In the genomic region with DNA sequence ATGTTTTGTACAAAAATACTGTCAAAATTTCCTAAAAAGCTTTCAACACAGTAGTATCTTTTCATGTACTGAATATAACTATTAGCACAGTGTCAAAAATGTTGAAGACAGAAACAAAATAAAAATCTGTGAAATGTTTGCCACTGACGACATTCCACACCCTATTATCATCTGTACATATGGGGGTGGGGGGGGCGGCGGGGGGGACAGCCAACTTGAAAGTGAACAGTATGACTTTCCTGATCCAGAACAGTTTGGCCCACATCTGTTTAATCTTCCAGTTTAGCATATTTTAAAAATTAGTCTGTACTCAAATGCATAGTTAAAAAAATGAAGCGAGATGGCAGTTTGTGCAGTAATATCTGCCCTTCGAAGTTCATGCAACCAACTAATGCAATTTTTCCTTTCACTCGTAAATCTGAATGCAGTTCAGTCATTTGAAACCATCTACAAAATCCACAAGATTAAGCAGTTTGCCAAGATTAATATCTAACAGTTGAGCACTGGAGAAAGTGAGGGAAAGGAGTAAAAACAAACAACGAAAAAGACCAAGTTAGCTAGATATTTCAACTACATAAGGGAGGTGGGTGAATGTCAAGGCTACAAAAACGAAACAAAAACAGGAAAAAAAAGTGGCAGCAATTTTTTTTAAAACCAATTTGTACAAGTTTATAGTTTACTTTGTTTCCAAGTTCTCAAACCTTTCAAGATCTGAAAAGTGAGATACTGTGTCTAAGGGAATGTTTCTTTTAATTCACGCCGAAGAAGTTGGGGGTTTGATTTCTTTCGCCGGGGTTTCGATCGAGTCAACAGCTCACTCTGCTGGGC, we compare ENCODE assay signal across 8 cellular contexts. TPM values are rescaled to one million over a fixed set of nuclear protein-coding genes. Genes with fewer than 3 reads are reported as not detected.
A peak's percentile ranks its signal among the peaks of the same experiment; 100 is the strongest.
DNase-seq lines count a peak whose midpoint lies in the region; ATAC-seq and TF ChIP-seq lines count a peak whose summit lies in the region.

No MANE protein-coding gene starts in this region.

- peak overlapping the region; percentile 84 to 97 (median 96) for H3K27ac ChIP-seq in gastroesophageal sphincter

- peaks cover 2 to 53% (median 10%) of the 10 kb centered on the region in 3 donors for H3K4me1 ChIP-seq in gastroesophageal sphincter
- peaks cover 27% of the 10 kb centered on the region for H3K4me1 ChIP-seq in skeletal muscle satellite cell (ENCODE audit: control insufficient read depth, insufficient read depth, low read length)

- no peaks in the 10 kb centered on the region for H3K27me3 ChIP-seq in gastroesophageal sphincter
- no peaks in the 10 kb centered on the region for H3K27me3 ChIP-seq in skeletal muscle satellite cell (ENCODE audit: control insufficient read depth, insufficient read depth, low read length)

- H3K4me2 ChIP-seq in skeletal muscle satellite cell (ENCODE audit: low read length) = peak overlapping the region; percentile 93

- ATAC-seq in gastroesophageal sphincter (no peak), GM18870 (IDR thresholded peaks at IDR 0.05; ENCODE audit: unreplicated experiment) (no peak)

- TF ChIP-seq CTCF in WI38 (IDR thresholded peaks at IDR 0.05; ENCODE audit: low read depth, low read length) (no peak), gastroesophageal sphincter (IDR thresholded peaks at IDR 0.05) (no peak)

- H3K4me3 ChIP-seq in WI38 (ENCODE audit: low read depth, low read length) (peak overlapping the region; percentile 98), gastroesophageal sphincter (peak overlapping the region; percentile 79), skeletal muscle satellite cell (ENCODE audit: low read length) (peak overlapping the region; percentile 96)

- H3K9me3 ChIP-seq in gastroesophageal sphincter = no peaks in the 10 kb centered on the region
- H3K9me3 ChIP-seq in skeletal muscle satellite cell (replicated peaks; ENCODE audit: low read length) = no peaks in the 10 kb centered on the region

- TF ChIP-seq EP300 in gastroesophageal sphincter (IDR thresholded peaks at IDR 0.05) = no peak

- 0% methylated on average over 11 to 14 of the region's 14 CpGs for WGBS in gastroesophageal sphincter (ENCODE audit: low coverage in 1 of 2), 2 donors

- H3K36me3 ChIP-seq in gastroesophageal sphincter (peaks cover 0 to 18% of the 10 kb centered on the region in 2 donors), skeletal muscle satellite cell (ENCODE audit: insufficient read depth, low read length) (peaks cover 30% of the 10 kb centered on the region)

- DNase-seq in NCI-H82 (lab: John Stamatoyannopoulos, UW) (peak; percentile 33), NCI-H82 treated with DMSO at 0.1 percent for 48 hours (lab: John Stamatoyannopoulos, UW; ENCODE audit: unreplicated experiment) (no peak), AG20443 (ENCODE audit: low spot score) (no peak)
- DNase-seq in NK-92 treated with Interleukin-12 subunit alpha and Interleukin-12 subunit beta, amount 100 ng/mL, for 24 hours (lab: John Stamatoyannopoulos, UW) = no peak

- H3K9ac ChIP-seq in skeletal muscle satellite cell (ENCODE audit: low read depth, low read length) = peak overlapping the region; percentile 94

- no peak for TF ChIP-seq POLR2A in gastroesophageal sphincter (IDR thresholded peaks at IDR 0.05)

RNA-seq across cellular contexts. Expression of gene CITED2, which starts 1.9 kb away (rescaled TPM):
- 100 to 1,000 TPM; 103 to 553 (median 336) TPM for total RNA-seq in gastroesophageal sphincter
- 85.2 and 86.9 TPM in 2 replicates for total RNA-seq in skeletal muscle satellite cell (2012; rRNA removed)
